Comparison of ENCODE assay signal across 1 cellular context in genomic region chr5:113294341-113295110, GRCh38.
TF ChIP-seq lines count a peak whose summit lies in the region.

No MANE protein-coding gene starts in this region.

TF ChIP-seq in H1, 55 proteins besides CTCF, POLR2A, EP300 and RAD21 (continued from another document):
- TF ChIP-seq PHF8 (conservative IDR thresholded peaks at IDR 0.05; ENCODE audit: low read depth, low read length) (peak; percentile 48; the same call in 1 of the 2 replicates), ASH2L (IDR thresholded peaks at IDR 0.05; ENCODE audit: low read length) (peak; percentile 93), HDAC2 (IDR thresholded peaks at IDR 0.05; ENCODE audit: borderline replicate concordance in 1 of 2, low read depth in 2 of 2, low read length in 2 of 2) (peak in 1 of 2 experiments; percentile 84; a peak in 1 of 4 replicates), KDM4A (IDR thresholded peaks at IDR 0.05; ENCODE audit: low read depth, low read length, severe bottlenecking) (peak; percentile 70), USF2 (IDR thresholded peaks at IDR 0.05; ENCODE audit: low read length) (peak; percentile 45; the same call in 1 of the 2 replicates), RBBP5 (IDR thresholded peaks at IDR 0.05; ENCODE audit: borderline replicate concordance, low read depth, low read length) (no peak; the same call in 1 of the 2 replicates), KDM1A (IDR thresholded peaks at IDR 0.05; ENCODE audit: borderline replicate concordance, low read length) (no peak), YY1 (IDR thresholded peaks at IDR 0.05; ENCODE audit: low read depth, low read length) (0 out of 2 replicates have a peak, but pooled peaks have one; percentile 33), TAF1 (IDR thresholded peaks at IDR 0.05; ENCODE audit: low read depth, low read length) (peak; percentile 77), GABPA (IDR thresholded peaks at IDR 0.05; ENCODE audit: borderline replicate concordance, insufficient read depth, low read length) (no peak)
